22 cellular contexts compared by ENCODE assay signal in the genomic region with DNA sequence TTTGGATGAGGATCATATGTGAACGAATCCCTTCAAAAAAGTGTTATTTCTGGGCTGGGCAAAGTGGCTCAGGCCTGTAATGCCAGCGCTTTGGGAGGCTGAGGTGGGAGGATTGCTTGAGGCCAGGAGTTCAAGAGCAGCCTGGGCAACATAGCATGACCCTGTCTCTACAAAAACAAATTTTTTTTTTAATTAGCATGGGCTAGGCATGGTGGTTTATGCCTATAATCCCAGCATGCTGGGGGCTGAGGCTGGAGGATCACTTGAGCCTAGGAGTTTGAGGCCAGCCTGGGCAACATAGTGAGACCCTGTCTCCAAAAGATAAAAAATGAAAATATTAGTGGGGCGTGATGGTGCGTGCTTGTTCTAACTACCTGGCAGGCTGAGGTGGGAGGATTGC. TPM values are rescaled to one million over a fixed set of nuclear protein-coding genes. Genes with fewer than 3 reads are reported as not detected.
DNase-seq lines count a peak whose midpoint lies in the region; ATAC-seq and TF ChIP-seq lines count a peak whose summit lies in the region.
"Had no signal": no experiment of that assay in that cellular context is flagged by ENCODE, and none has a peak within 500 bp of the region (broad histone marks: within the 10 kb centered on the region; RNA-seq: fewer than 3 reads in every experiment).

No MANE protein-coding gene starts in this region.

- H2BK12ac ChIP-seq in mesenchymal stem cell (ENCODE audit: low read length in 2 of 2), result no peak overlapping the region

- no peak overlapping the region for H3K23ac ChIP-seq in mesenchymal stem cell (ENCODE audit: low read length in 2 of 2)

- no peak overlapping the region for H3K14ac ChIP-seq in mesenchymal stem cell (ENCODE audit: low read length in 2 of 2)

- no peak overlapping the region for H2BK120ac ChIP-seq in mesenchymal stem cell (ENCODE audit: low read depth, low read length)

- no peak for TF ChIP-seq CTCF in brain (conservative IDR thresholded peaks at IDR 0.05)

- H4K8ac ChIP-seq in mesenchymal stem cell (ENCODE audit: low read length), result no peak overlapping the region

- no peaks in the 10 kb centered on the region for H3K9me3 ChIP-seq in mesenchymal stem cell (ENCODE audit: control insufficient read depth, low read length)
- H3K9me3 ChIP-seq: BLaER1 treated with 17β-estradiol and CSF1 and Interleukin-3, amounts not matched to agents 10 nM and 100 nM; Peyer's patch; SJCRH30 had no signal

- no peaks in the 10 kb centered on the region for H3K27me3 ChIP-seq in mesenchymal stem cell (ENCODE audit: control insufficient read depth in 1 of 2, insufficient read depth in 1 of 2, low read length in 2 of 2)
- H3K27me3 ChIP-seq: BLaER1 treated with 17β-estradiol and CSF1 and Interleukin-3, amounts not matched to agents 10 nM and 100 nM; Peyer's patch; SJCRH30 had no signal

- H3K9me3 Mint-ChIP-seq in activated naive CD4-positive, alpha-beta T cell treated with anti-CD3 and anti-CD28 coated beads, Interleukin-2, amount 50 U/mL, for 24 hours, result no peaks in the 10 kb centered on the region
- peaks cover 0 to 3% (median 0%) of the 10 kb centered on the region in 5 experiments for H3K9me3 Mint-ChIP-seq in brain
- H3K9me3 Mint-ChIP-seq: CD8-positive, alpha-beta memory T cell had no signal

- no peak overlapping the region for H3K27ac ChIP-seq in mesenchymal stem cell (ENCODE audit: low read length, poor library complexity, severe bottlenecking)
- H3K27ac ChIP-seq: BLaER1 treated with 17β-estradiol and CSF1 and Interleukin-3, amounts not matched to agents 10 nM and 100 nM; Peyer's patch; SJCRH30 had no signal

- H3K4me3 Mint-ChIP-seq in activated naive CD4-positive, alpha-beta T cell treated with anti-CD3 and anti-CD28 coated beads, Interleukin-2, amount 50 U/mL, for 24 hours, result peak overlapping the region; percentile 44
- peak overlapping the region in 4 of 5 experiments; percentile 58 to 66 (median 62) for H3K4me3 Mint-ChIP-seq in brain

- H3K4me1 ChIP-seq in mesenchymal stem cell (ENCODE audit: control insufficient read depth, insufficient read depth, low read depth, low read length), result peaks cover 1% of the 10 kb centered on the region

- H4K91ac ChIP-seq in mesenchymal stem cell (ENCODE audit: low read length), result no peak overlapping the region

- no peak overlapping the region for H3K18ac ChIP-seq in mesenchymal stem cell (ENCODE audit: low read depth in 1 of 2, low read length in 2 of 2)

- 99% methylated on average over 4 of the region's 4 CpGs for WGBS in mesenchymal stem cell

- H3K79me1 ChIP-seq in mesenchymal stem cell (replicated peaks; ENCODE audit: low read length, poor library complexity, severe bottlenecking), result no peaks in the 10 kb centered on the region

- no peak overlapping the region for H2AK5ac ChIP-seq in mesenchymal stem cell (ENCODE audit: low read length, severe bottlenecking)

- H3K36me3 ChIP-seq in mesenchymal stem cell (ENCODE audit: control insufficient read depth in 1 of 2, insufficient read depth in 2 of 2, low read depth in 1 of 2, low read length in 2 of 2), result peaks cover 7 to 16% of the 10 kb centered on the region in 2 experiments

- no peak overlapping the region for H3K27ac Mint-ChIP-seq in activated naive CD4-positive, alpha-beta T cell treated with anti-CD3 and anti-CD28 coated beads, Interleukin-2, amount 50 U/mL, for 24 hours
- peak overlapping the region in 2 of 5 experiments; percentile 38 to 61 for H3K27ac Mint-ChIP-seq in brain

- no peak overlapping the region for H2BK15ac ChIP-seq in mesenchymal stem cell (ENCODE audit: low read depth, poor library complexity, severe bottlenecking)

- no peak for ATAC-seq in HG02970 (IDR thresholded peaks at IDR 0.05; ENCODE audit: low FRiP score, unreplicated experiment)

- H2AFZ ChIP-seq in mesenchymal stem cell (ENCODE audit: low read depth, low read length), result no peak overlapping the region

- intact Hi-C loops in posterior vena cava (cut with DNase I), result no loop called here

- H3K27me3 Mint-ChIP-seq in activated naive CD4-positive, alpha-beta T cell treated with anti-CD3 and anti-CD28 coated beads, Interleukin-2, amount 50 U/mL, for 24 hours, result no peaks in the 10 kb centered on the region
- H3K27me3 Mint-ChIP-seq in brain, result peaks cover 10% of the 10 kb centered on the region
- H3K27me3 Mint-ChIP-seq: CD8-positive, alpha-beta memory T cell had no signal

- H2BK5ac ChIP-seq in mesenchymal stem cell (ENCODE audit: low read depth, low read length, poor library complexity, severe bottlenecking), result no peak overlapping the region

- H3K4me2 ChIP-seq in mesenchymal stem cell (ENCODE audit: low read length, poor library complexity, severe bottlenecking), result no peak overlapping the region

- DNase-seq in activated naive CD4-positive, alpha-beta T cell treated with Interleukin-2 at 50 U/mL for 16 hours, result no peak
- DNase-seq in mesenchymal stem cell (no peak), posterior vena cava (ENCODE audit: low spot score) (peak; percentile 31), NCI-H2227 treated with DMSO at 0.1 percent for 48 hours (lab: John Stamatoyannopoulos, UW) (no peak)
- DNase-seq in effector CD8-positive, alpha-beta T cell (lab: John Stamatoyannopoulos, UW), result no peak
- DNase-seq: 8988T; Calu3; CD8-positive, alpha-beta memory T cell; DMS153; KBM-7; NCI-H1092 treated with DMSO at 0.1 percent for 48 hours; NCI-H146; NCI-H2029; NCI-H226; NCI-H524; NCI-H774; SJCRH30 had no signal

- H3K4ac ChIP-seq in mesenchymal stem cell (ENCODE audit: low read depth in 1 of 2, low read length in 2 of 2), result no peak overlapping the region

- peaks cover 5% of the 10 kb centered on the region for H3K36me3 Mint-ChIP-seq in activated naive CD4-positive, alpha-beta T cell treated with anti-CD3 and anti-CD28 coated beads, Interleukin-2, amount 50 U/mL, for 24 hours
- H3K36me3 Mint-ChIP-seq in brain, result peaks cover 38% of the 10 kb centered on the region

- H3K9ac ChIP-seq in mesenchymal stem cell (ENCODE audit: low read length), result peak overlapping the region; percentile 17
- H3K9ac ChIP-seq: BLaER1 treated with 17β-estradiol and CSF1 and Interleukin-3, amounts not matched to agents 10 nM and 100 nM had no signal

- peaks cover 44% of the 10 kb centered on the region for H3K4me1 Mint-ChIP-seq in activated naive CD4-positive, alpha-beta T cell treated with anti-CD3 and anti-CD28 coated beads, Interleukin-2, amount 50 U/mL, for 24 hours
- peaks cover 50% of the 10 kb centered on the region for H3K4me1 Mint-ChIP-seq in brain

- no peak overlapping the region for H3K4me3 ChIP-seq in mesenchymal stem cell (ENCODE audit: insufficient read depth in 1 of 2, low read depth in 1 of 2, low read length in 2 of 2)
- H3K4me3 ChIP-seq: BLaER1 treated with 17β-estradiol and CSF1 and Interleukin-3, amounts not matched to agents 10 nM and 100 nM; Peyer's patch; SJCRH30 had no signal

RNA-seq across cellular contexts. Expression of gene TAOK1, which starts 4.6 kb away (rescaled TPM):
- polyA plus RNA-seq in brain (ENCODE audit: insufficient read depth, low read depth, low replicate concordance), result 9.4 TPM
- polyA plus RNA-seq in mesenchymal stem cell (2013, experiment 1 of 2), result 23.2 TPM
- 23.3 TPM for polyA plus RNA-seq in mesenchymal stem cell (2013, experiment 2 of 2)
- 10 to 100 TPM; 70.8 to 78.1 TPM for total RNA-seq in posterior vena cava
